In genomic region chr9:124011460-124012301, GRCh38 we compare ENCODE assay signal across 7 cellular contexts. TPM values are rescaled to one million over a fixed set of nuclear protein-coding genes. Genes with fewer than 3 reads are reported as not detected.
A peak's percentile ranks its signal among the peaks of the same experiment; 100 is the strongest.
DNase-seq lines count a peak whose midpoint lies in the region; ATAC-seq lines count a peak whose summit lies in the region.

Gene LHX2 (plus strand): TSS chr9:124011768. CDS start chr9:124012349, 581 bp downstream.

- H3K4me1 ChIP-seq in HUES48 (ENCODE audit: control insufficient read depth, insufficient read depth, low read length) (peaks cover 31% of the 10 kb centered on the region), NT2/D1 (ENCODE audit: insufficient read depth, insufficient read length) (peaks cover 17% of the 10 kb centered on the region), subcutaneous abdominal adipose tissue (ENCODE audit: control insufficient read depth in 5 of 5, insufficient read depth in 5 of 5, low read length in 5 of 5) (peaks cover 0 to 71% (median 51%) of the 10 kb centered on the region in 5 donors)

- H3K9me3 ChIP-seq in HUES48 (ENCODE audit: control insufficient read depth, insufficient read depth, low read length) (no peaks in the 10 kb centered on the region), NT2/D1 (ENCODE audit: insufficient read depth, low read length) (no peaks in the 10 kb centered on the region), subcutaneous abdominal adipose tissue (ENCODE audit: control insufficient read depth in 5 of 5, low read length in 5 of 5) (no peaks in the 10 kb centered on the region)

- no peak for ATAC-seq in HG02938 (IDR thresholded peaks at IDR 0.05; ENCODE audit: unreplicated experiment)

- H3K36me3 ChIP-seq in HUES48 (ENCODE audit: control insufficient read depth, insufficient read depth, low read length) (no peaks in the 10 kb centered on the region), NT2/D1 (ENCODE audit: insufficient read depth, insufficient read length, low read length) (no peaks in the 10 kb centered on the region), subcutaneous abdominal adipose tissue (ENCODE audit: control insufficient read depth in 5 of 5, insufficient read depth in 5 of 5, low read length in 5 of 5) (no peaks in the 10 kb centered on the region)

- DNase-seq in GF-D8 (lab: John Stamatoyannopoulos, UW) (peak; percentile 6), NT2/D1 (ENCODE audit: low read depth, low spot score) (peak; percentile 98), dermis blood vessel endothelial cell (peak; percentile 83), lung microvascular endothelial cell (ENCODE audit: low read depth in 2 of 2) (peak; percentile 71 to 82)

- peak within 1 kb of the TSS; percentile 45 for H3K4me3 ChIP-seq in HUES48 (ENCODE audit: low read depth, low read length)
- H3K4me3 ChIP-seq in NT2/D1 (ENCODE audit: insufficient read length, low read depth): peak within 1 kb of the TSS; percentile 50
- peak within 1 kb of the TSS in 4 of 5 donors; percentile 39 to 58 (median 54) for H3K4me3 ChIP-seq in subcutaneous abdominal adipose tissue (ENCODE audit: low read depth in 1 of 5, low read length in 5 of 5)

- no peak within 1 kb of the TSS for H3K27ac ChIP-seq in HUES48 (ENCODE audit: low read depth, low read length)
- H3K27ac ChIP-seq in subcutaneous abdominal adipose tissue (ENCODE audit: low read depth, low read length): no peak within 1 kb of the TSS

- no peak within 1 kb of the TSS for H3K9ac ChIP-seq in HUES48 (ENCODE audit: low read depth, low read length)
- peak within 1 kb of the TSS; percentile 85 for H3K9ac ChIP-seq in NT2/D1 (ENCODE audit: insufficient read length, low read depth)
- H3K9ac ChIP-seq in subcutaneous abdominal adipose tissue (ENCODE audit: low read length in 5 of 5): no peak within 1 kb of the TSS

- H3K27me3 ChIP-seq in HUES48 (ENCODE audit: control insufficient read depth, insufficient read depth, low read length) (peaks cover 98% of the 10 kb centered on the region), NT2/D1 (ENCODE audit: insufficient read depth, insufficient read length) (peaks cover 97% of the 10 kb centered on the region), subcutaneous abdominal adipose tissue (ENCODE audit: control insufficient read depth in 5 of 5, insufficient read depth in 4 of 5, low read length in 5 of 5) (peaks cover 80 to 94% (median 91%) of the 10 kb centered on the region in 5 donors)

RNA-seq across cellular contexts. Expression of gene LHX2, which starts in this region (rescaled TPM):
- total RNA-seq in dermis blood vessel endothelial cell (not detected in 2 replicates), lung microvascular endothelial cell (not detected in 2 replicates)

Comparison
In these comparisons a context has a peak if more than half of its experiments do, and no peak if none do; other contexts are left out.
1. Peak in DNase-seq in dermis blood vessel endothelial cell; RNA of the gene not detected or under 1 TPM.
2. Peak in DNase-seq in lung microvascular endothelial cell; RNA of the gene not detected or under 1 TPM.
3. DNase-seq: peak in every context shown above with its lines; median percentile 98 in NT2/D1; 83 in dermis blood vessel endothelial cell; 76 in lung microvascular endothelial cell; 6 in GF-D8.